Comparison of ENCODE assay signal across 20 cellular contexts in the genomic region with DNA sequence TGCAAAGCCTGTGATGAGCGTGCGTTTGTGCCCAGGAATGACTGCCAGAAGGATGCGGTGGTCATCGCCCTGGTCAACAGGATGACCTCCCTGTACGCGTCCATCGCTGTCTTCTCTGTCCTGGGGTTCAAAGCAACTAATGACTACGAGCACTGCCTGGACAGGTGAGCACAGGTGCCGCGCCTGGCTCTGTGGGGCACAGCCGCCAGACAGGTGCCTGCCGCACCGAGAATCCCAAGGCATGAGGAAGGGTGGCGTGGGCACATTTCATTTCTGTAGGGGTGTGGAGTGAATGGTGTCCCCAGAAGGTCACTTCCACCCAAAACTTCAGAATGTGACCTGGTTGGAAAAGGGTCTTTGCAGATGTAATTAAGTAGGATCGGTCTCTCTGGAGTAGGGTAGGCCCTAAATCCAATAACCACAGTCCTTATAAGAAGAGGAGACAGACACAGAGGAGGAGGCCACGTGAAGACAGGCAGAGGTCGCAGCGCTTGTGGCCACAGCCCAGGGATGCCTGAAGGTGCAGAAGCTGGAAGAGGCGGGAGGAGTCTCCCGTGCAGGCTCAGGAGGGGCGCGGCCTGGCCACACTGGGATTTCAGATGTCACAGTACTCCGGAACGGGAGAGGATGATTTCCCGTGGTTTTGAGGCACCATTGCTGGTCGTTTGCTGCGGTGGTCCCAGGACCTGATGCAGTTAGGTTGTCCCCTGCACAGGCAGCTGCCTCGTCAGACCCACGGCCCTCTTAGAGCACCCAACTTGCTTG. TPM values are rescaled to one million over a fixed set of nuclear protein-coding genes. Genes with fewer than 3 reads are reported as not detected.
DNase-seq lines count a peak whose midpoint lies in the region; ATAC-seq and TF ChIP-seq lines count a peak whose summit lies in the region.
"Had no signal": no experiment of that assay in that cellular context is flagged by ENCODE, and none has a peak within 500 bp of the region (broad histone marks: within the 10 kb centered on the region; RNA-seq: fewer than 3 reads in every experiment).

No MANE protein-coding gene starts in this region.

- H3K27me3 ChIP-seq in IMR-90 (ENCODE audit: control insufficient read depth, insufficient read depth, low read length) (peaks cover 2% of the 10 kb centered on the region; the same call in 1 of the 2 replicates), neuronal stem cell (ENCODE audit: control insufficient read depth in 3 of 3, insufficient read depth in 3 of 3, low read depth in 1 of 3, low read length in 3 of 3) (peaks cover 0 to 24% (median 0%) of the 10 kb centered on the region in 3 experiments)

- intact Hi-C loops in IMR-90 (cut with micrococcal nuclease) = no loop called here

- no peak for TF ChIP-seq RAD21 in IMR-90 (IDR thresholded peaks at IDR 0.05; ENCODE audit: low read length)

- CTCF ChIA-PET in IMR-90 (lab: Yijun Ruan, JAX) = interaction anchor here (0.7 kb wide), 1 partner anchor 366 kb away, joined by 3 read pairs; no protein-coding TSS in a partner anchor

- no peaks in the 10 kb centered on the region for H3K79me1 ChIP-seq in IMR-90 (ENCODE audit: low read depth in 1 of 2, low read length in 2 of 2)
- H3K79me1 ChIP-seq in neuronal stem cell (ENCODE audit: low read depth, low read length) = peaks cover 4% of the 10 kb centered on the region

- H3K27ac ChIP-seq in IMR-90 (ENCODE audit: insufficient read depth, low read length) (no peak overlapping the region), neuronal stem cell (replicated peaks; ENCODE audit: low read length) (no peak overlapping the region)
- H3K27ac ChIP-seq: A549, C4-2B, HL-60 had no signal

- H2BK5ac ChIP-seq in IMR-90 (ENCODE audit: low read depth, low read length, poor library complexity, severe bottlenecking) (no peak overlapping the region), neuronal stem cell (ENCODE audit: low read length) (peak overlapping the region; percentile 19)

- in situ Hi-C loops in IMR-90 (cut with MboI; ENCODE audit: low sequenced_read_pairs) = no loop called here

- no peaks in the 10 kb centered on the region for H3K9me1 ChIP-seq in IMR-90 (ENCODE audit: insufficient read depth, low read length)

- no TSS peak for BruUV-seq in IMR-90 (replicated peaks; lab: Mats Ljungman, UMichigan)

- no peak overlapping the region for H2AK5ac ChIP-seq in IMR-90 (ENCODE audit: low read depth, low read length)
- H2AK5ac ChIP-seq in neuronal stem cell (ENCODE audit: low read depth, low read length) = no peak overlapping the region

- DNase-seq in 8988T (peak; percentile 54), IMR-90 (no peak), endothelial cell (ENCODE audit: low spot score) (no peak), neuronal stem cell (ENCODE audit: low spot score) (no peak), NCI-H2107 treated with DMSO at 0.1 percent for 48 hours (lab: John Stamatoyannopoulos, UW; ENCODE audit: unreplicated experiment) (no peak)
- DNase-seq: AML-193; Caco-2; CD4-positive, alpha-beta T cell; GF-D8 had no signal

- no peak overlapping the region for H3K23ac ChIP-seq in IMR-90 (ENCODE audit: low read depth, low read length)
- no peak overlapping the region for H3K23ac ChIP-seq in neuronal stem cell (ENCODE audit: low read depth, low read length, poor library complexity)

- H4K91ac ChIP-seq in IMR-90 (ENCODE audit: insufficient read depth, low read depth, low read length) (no peak overlapping the region), neuronal stem cell (ENCODE audit: low read depth, low read length, poor library complexity) (no peak overlapping the region)

- H3K18ac ChIP-seq in IMR-90 (ENCODE audit: low read depth, low read length) (no peak overlapping the region), neuronal stem cell (ENCODE audit: low read length) (no peak overlapping the region)

- H3K4ac ChIP-seq in IMR-90 (ENCODE audit: low read depth, low read length) = no peak overlapping the region
- H3K4ac ChIP-seq in neuronal stem cell (ENCODE audit: low read length) = no peak overlapping the region

- no peak for TF ChIP-seq POLR2A in IMR-90 (IDR thresholded peaks at IDR 0.05; ENCODE audit: low read depth, low read length)

- no peaks in the 10 kb centered on the region for H4K20me1 ChIP-seq in IMR-90 (ENCODE audit: insufficient read depth, low read length)

- no peak overlapping the region for H2BK20ac ChIP-seq in IMR-90 (ENCODE audit: low read depth, low read length)

- H2BK12ac ChIP-seq in neuronal stem cell (ENCODE audit: low read length) = no peak overlapping the region

- H3K36me3 ChIP-seq in IMR-90 (ENCODE audit: control insufficient read depth, insufficient read depth, low read length) (no peaks in the 10 kb centered on the region), neuronal stem cell (replicated peaks in 1 of 2; ENCODE audit: control insufficient read depth in 2 of 2, insufficient read depth in 2 of 2, low read length in 2 of 2) (no peaks in the 10 kb centered on the region)
- H3K36me3 ChIP-seq: HAP-1 had no signal

- 69% methylated on average over 18 of the region's 29 CpGs; no CpG with 5 or more reads in 1 of the 2 experiments for WGBS in IMR-90 (ENCODE audit: extremely low coverage in 2 of 2, insufficient read length in 1 of 2), 2 experiments
- no CpG with 5 or more reads among the region's 29 CpGs for WGBS in neuronal stem cell (ENCODE audit: extremely low coverage in 2 of 2, insufficient read length in 2 of 2, insufficient replicate concordance in 1 of 2), 2 donors

- no peak overlapping the region for H4K5ac ChIP-seq in IMR-90 (ENCODE audit: low read depth, low read length)

- no peak overlapping the region for H4K8ac ChIP-seq in IMR-90 (ENCODE audit: low read depth in 2 of 2, low read length in 2 of 2)
- H4K8ac ChIP-seq in neuronal stem cell (ENCODE audit: low read depth, low read length) = no peak overlapping the region

- H3K14ac ChIP-seq in IMR-90 (replicated peaks; ENCODE audit: low read depth, low read length) (no peak overlapping the region), neuronal stem cell (ENCODE audit: low read length) (peak overlapping the region; percentile 57)

- POLR2A ChIA-PET in IMR-90 (lab: Charles Lee; ENCODE audit: unreplicated experiment) = no interaction called here

- no peak overlapping the region for H3K9ac ChIP-seq in IMR-90 (ENCODE audit: low read depth, low read length)
- H3K9ac ChIP-seq in neuronal stem cell (ENCODE audit: low read depth, low read length, poor library complexity) = no peak overlapping the region

- no peak overlapping the region for H3K56ac ChIP-seq in IMR-90 (ENCODE audit: extremely low read depth, insufficient read depth, low read length)

- H2AFZ ChIP-seq in IMR-90 (replicated peaks; ENCODE audit: low read length, poor library complexity) (no peak overlapping the region), neuronal stem cell (ENCODE audit: low read length) (no peak overlapping the region)

- H3K9me3 ChIP-seq in IMR-90 (ENCODE audit: control insufficient read depth, insufficient read depth, low read length) (peaks cover 4% of the 10 kb centered on the region; the same call in 1 of the 2 replicates), neuronal stem cell (replicated peaks in 1 of 2; ENCODE audit: control insufficient read depth in 2 of 2, insufficient read depth in 1 of 2, low read depth in 1 of 2, low read length in 2 of 2) (peaks cover 5% of the 10 kb centered on the region in 2 donors)

- H3K27ac Mint-ChIP-seq in endothelial cell (ENCODE audit: unreplicated experiment) = peak overlapping the region; percentile 16
- H3K27ac Mint-ChIP-seq: CD4-positive, alpha-beta T cell had no signal

- H3K4me1 ChIP-seq in IMR-90 (ENCODE audit: control insufficient read depth, insufficient read depth, low read length) (no peaks in the 10 kb centered on the region), neuronal stem cell (ENCODE audit: control insufficient read depth in 2 of 2, insufficient read depth in 1 of 2, low read depth in 1 of 2, low read length in 2 of 2) (peaks cover 0 to 3% of the 10 kb centered on the region in 2 donors)
- H3K4me1 ChIP-seq: A549, Caco-2, HAP-1 had no signal

- H3K27me3 Mint-ChIP-seq in endothelial cell (ENCODE audit: unreplicated experiment) = peaks cover 13% of the 10 kb centered on the region

- H3K9me3 Mint-ChIP-seq in endothelial cell (ENCODE audit: unreplicated experiment) = no peaks in the 10 kb centered on the region

- ATAC-seq in IMR-90 (ENCODE audit: low read depth) (no peak), HG02678 (IDR thresholded peaks at IDR 0.05; ENCODE audit: unreplicated experiment) (no peak), HG02840 (IDR thresholded peaks at IDR 0.05; ENCODE audit: low FRiP score, unreplicated experiment) (no peak)
- ATAC-seq: A549, GM12878, K562 had no signal

- H2AK9ac ChIP-seq in IMR-90 (replicated peaks; ENCODE audit: low read depth, low read length, poor library complexity) = peak overlapping the region; percentile 65

- peaks cover 9% of the 10 kb centered on the region for H3K36me3 Mint-ChIP-seq in endothelial cell (ENCODE audit: low read depth, unreplicated experiment)

- dilution Hi-C loops in IMR-90 (cut with HindIII; ENCODE audit: low sequenced_read_pairs, unreplicated experiment) = no loop called here

- H2BK120ac ChIP-seq in IMR-90 (ENCODE audit: low read depth, low read length) = no peak overlapping the region
- no peak overlapping the region for H2BK120ac ChIP-seq in neuronal stem cell (ENCODE audit: low read depth, low read length)

- H2BK15ac ChIP-seq in IMR-90 (ENCODE audit: low read depth, low read length) = no peak overlapping the region
- no peak overlapping the region for H2BK15ac ChIP-seq in neuronal stem cell (ENCODE audit: low read length)

- H3K4me1 Mint-ChIP-seq in endothelial cell (ENCODE audit: unreplicated experiment) = peaks cover 10% of the 10 kb centered on the region

- H3K4me3 ChIP-seq in IMR-90 (ENCODE audit: insufficient read depth, low read depth, low read length) = no peak overlapping the region
- H3K4me3 ChIP-seq in neuronal stem cell (ENCODE audit: low read length in 2 of 2) = peak overlapping the region in 1 of 2 donors; percentile 39
- H3K4me3 ChIP-seq: A549, GM12878, HAP-1, K562 had no signal

- H3K4me2 ChIP-seq in IMR-90 (ENCODE audit: low read depth, low read length) (no peak overlapping the region), neuronal stem cell (ENCODE audit: insufficient read depth, low read length, poor library complexity, severe bottlenecking) (no peak overlapping the region)
- H3K4me2 ChIP-seq: A549 had no signal

- TF ChIP-seq CTCF in IMR-90 (conservative IDR thresholded peaks at IDR 0.05; ENCODE audit: low read depth, low read length) (no peak), endothelial cell (IDR thresholded peaks at IDR 0.05; ENCODE audit: unreplicated experiment) (no peak)

- H3K4me3 Mint-ChIP-seq in endothelial cell (ENCODE audit: unreplicated experiment) = no peak overlapping the region
- H3K4me3 Mint-ChIP-seq: CD4-positive, alpha-beta T cell had no signal

RNA-seq across cellular contexts. Expression of gene SLC6A18, which starts 15.5 kb away (rescaled TPM):
- total RNA-seq in IMR-90 (2012; rRNA removed) (not detected in 2 replicates), endothelial cell (ENCODE audit: unreplicated experiment) (not detected)
- not detected in 2 replicates for polyA plus RNA-seq in IMR-90 (2012; rRNA removed)
- polyA plus RNA-seq in IMR-90 (2012; cell fraction: cytosol; rRNA removed) = not detected in 2 replicates
- polyA plus RNA-seq in IMR-90 (2012; cell fraction: nucleus; rRNA removed; ENCODE audit: low replicate concordance) = not detected in 2 replicates
- polyA plus RNA-seq in neuronal stem cell (2013, experiment 1 of 2) = not detected
- not detected for polyA plus RNA-seq in neuronal stem cell (2013, experiment 2 of 2)
- total RNA-seq: Caco-2; CD4-positive, alpha-beta T cell; GM12878; H4; HT1080; K562 had no signal
- polyA plus RNA-seq: A549, BJ, GM12878, K562 had no signal

RNA-seq across cellular contexts. Expression of gene SLC6A19, which starts 39.3 kb away (rescaled TPM):
- total RNA-seq in IMR-90 (2012; rRNA removed) (not detected in 2 replicates), endothelial cell (ENCODE audit: unreplicated experiment) (not detected)
- not detected in 2 replicates for polyA plus RNA-seq in IMR-90 (2012; rRNA removed)
- not detected in 2 replicates for polyA plus RNA-seq in IMR-90 (2012; cell fraction: cytosol; rRNA removed)
- 0.01 TPM in 1 of 2 replicates, not detected in the other for polyA plus RNA-seq in IMR-90 (2012; cell fraction: nucleus; rRNA removed; ENCODE audit: low replicate concordance)
- polyA plus RNA-seq in neuronal stem cell (2013, experiment 1 of 2) = not detected
- not detected for polyA plus RNA-seq in neuronal stem cell (2013, experiment 2 of 2)
- total RNA-seq: CD4-positive, alpha-beta T cell; H4; HT1080 had no signal
- polyA plus RNA-seq: BJ had no signal

RNA-seq across cellular contexts. Expression of gene TERT, which starts 54.2 kb away (rescaled TPM):
- total RNA-seq in IMR-90 (2012; rRNA removed) = not detected in 2 replicates
- not detected in 2 replicates for polyA plus RNA-seq in IMR-90 (2012; rRNA removed)
- polyA plus RNA-seq in IMR-90 (2012; cell fraction: cytosol; rRNA removed) = not detected in 2 replicates
- polyA plus RNA-seq in IMR-90 (2012; cell fraction: nucleus; rRNA removed; ENCODE audit: low replicate concordance) = 0.02 TPM in 1 of 2 replicates, not detected in the other
- 0.28 TPM for total RNA-seq in endothelial cell (ENCODE audit: unreplicated experiment)
- polyA plus RNA-seq in neuronal stem cell (2013, experiment 1 of 2) = 2.5 TPM
- polyA plus RNA-seq in neuronal stem cell (2013, experiment 2 of 2) = 2.5 TPM
- polyA plus RNA-seq: BJ had no signal
